Comparison of ENCODE assay signal across 1 cellular context in genomic region chrX:68633981-68634380, GRCh38.
TF ChIP-seq lines count a peak whose summit lies in the region.

No MANE protein-coding gene starts in this region.

TF ChIP-seq in K562, 482 proteins besides CTCF, POLR2A, EP300 and RAD21:
- TF ChIP-seq BRF2 (IDR thresholded peaks at IDR 0.05; ENCODE audit: borderline replicate concordance, insufficient read depth, insufficient read length) (no peak), SMARCA5 (IDR thresholded peaks at IDR 0.05) (no peak), BDP1 (IDR thresholded peaks at IDR 0.05; ENCODE audit: insufficient read depth, insufficient read length) (no peak), RFX1 (IDR thresholded peaks at IDR 0.05) (0 out of 2 replicates have a peak, but pooled peaks have one; percentile 4), TCFL5 (CRISPR knock-in tag; conservative IDR thresholded peaks at IDR 0.05) (no peak), TAF15 (IDR thresholded peaks at IDR 0.05; ENCODE audit: low read depth, low read length) (no peak), ZNF175 (CRISPR knock-in tag; IDR thresholded peaks at IDR 0.05; ENCODE audit: low read depth) (no peak), ZNF639 (CRISPR knock-in tag; conservative IDR thresholded peaks at IDR 0.05 in 1 of 2, IDR thresholded peaks at IDR 0.05 in 1 of 2) (no peak)
